In the genomic region with DNA sequence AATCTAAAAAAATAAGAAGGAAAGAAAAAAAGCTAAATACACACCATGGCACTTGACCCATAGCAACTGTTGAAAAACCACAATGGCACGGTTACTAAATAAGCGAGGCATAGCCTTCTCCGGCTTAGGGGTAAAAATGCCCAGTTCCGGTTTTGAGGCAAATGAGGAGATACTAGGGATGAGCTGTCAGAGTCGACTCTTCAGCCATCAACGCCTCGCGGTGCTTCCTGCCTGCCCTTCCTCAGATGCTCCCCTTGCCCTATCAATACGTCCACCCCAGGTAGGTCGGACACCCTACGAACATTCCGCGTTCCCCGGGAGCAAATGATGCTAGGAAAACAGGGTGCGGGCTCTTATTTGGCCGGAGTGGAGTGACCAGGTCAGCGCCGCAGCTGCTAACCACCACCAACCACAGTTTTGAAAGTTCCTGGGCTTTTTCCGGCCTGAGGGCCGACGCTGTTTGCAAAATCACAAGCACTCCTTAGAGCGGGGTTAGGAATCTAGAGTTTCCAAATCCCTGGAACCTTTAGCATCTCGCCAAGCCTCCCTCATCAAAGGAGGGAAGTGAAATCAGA, we compare ENCODE assay signal across 8 cellular contexts. TPM values are rescaled to one million over a fixed set of nuclear protein-coding genes. Genes with fewer than 3 reads are reported as not detected.
A peak's percentile ranks its signal among the peaks of the same experiment; 100 is the strongest.
DNase-seq lines count a peak whose midpoint lies in the region; ATAC-seq, FAIRE-seq and TF ChIP-seq lines count a peak whose summit lies in the region.

No MANE protein-coding gene starts in this region.

- H3K27me3 ChIP-seq in BLaER1 treated with 17β-estradiol and CSF1 and Interleukin-3, amounts not matched to agents 10 nM and 100 nM, result no peaks in the 10 kb centered on the region
- H3K27me3 ChIP-seq in OCI-LY3 (ENCODE audit: low read depth, low read length), result no peaks in the 10 kb centered on the region
- H3K27me3 ChIP-seq in skeletal muscle tissue (ENCODE audit: control insufficient read depth in 3 of 3, insufficient read depth in 3 of 3, low read length in 3 of 3), result no peaks in the 10 kb centered on the region

- TF ChIP-seq CTCF in OCI-LY3 (IDR thresholded peaks at IDR 0.05; ENCODE audit: low read depth, low read length), result no peak
- TF ChIP-seq CTCF in astrocyte of the cerebellum (IDR thresholded peaks at IDR 0.05; ENCODE audit: low read depth, low read length, missing control alignments), result no peak

- FAIRE-seq in GM19239 (lab: Jason Lieb, UNC), result no peak

- peaks cover 53 to 58% (median 57%) of the 10 kb centered on the region in 11 experiments for H4K20me1 ChIP-seq in BLaER1 treated with 17β-estradiol and CSF1 and Interleukin-3, amounts not matched to agents 10 nM and 100 nM
- H4K20me1 ChIP-seq in OCI-LY3 (ENCODE audit: insufficient read depth, low read length), result peaks cover 41% of the 10 kb centered on the region

- peaks cover 38 to 56% (median 45%) of the 10 kb centered on the region in 10 experiments for H3K4me1 ChIP-seq in BLaER1 treated with 17β-estradiol and CSF1 and Interleukin-3, amounts not matched to agents 10 nM and 100 nM
- peaks cover 8% of the 10 kb centered on the region; the same call in 1 of the 2 replicates for H3K4me1 ChIP-seq in OCI-LY3 (ENCODE audit: low read length)
- peaks cover 17 to 23% (median 19%) of the 10 kb centered on the region in 3 donors for H3K4me1 ChIP-seq in skeletal muscle tissue (ENCODE audit: control insufficient read depth in 3 of 3, insufficient read depth in 3 of 3, low read length in 3 of 3)

- H2AFZ ChIP-seq in OCI-LY3 (ENCODE audit: low read depth, low read length), result no peak overlapping the region

- DNase-seq in GM19239 (ENCODE audit: insufficient read length, low spot score) (peak; percentile 28), astrocyte of the cerebellum (ENCODE audit: low read depth) (peak; percentile 8), H4 (ENCODE audit: low spot score) (no peak)

- no peak for ATAC-seq in HG02973 (IDR thresholded peaks at IDR 0.05; ENCODE audit: unreplicated experiment)

- peaks cover 37 to 46% (median 44%) of the 10 kb centered on the region in 11 experiments for H3K36me3 ChIP-seq in BLaER1 treated with 17β-estradiol and CSF1 and Interleukin-3, amounts not matched to agents 10 nM and 100 nM
- H3K36me3 ChIP-seq in OCI-LY3 (replicated peaks; ENCODE audit: low read depth, low read length), result peaks cover 38% of the 10 kb centered on the region
- peaks cover 7 to 32% (median 29%) of the 10 kb centered on the region in 3 donors for H3K36me3 ChIP-seq in skeletal muscle tissue (ENCODE audit: control insufficient read depth in 3 of 3, insufficient read depth in 3 of 3, low read length in 3 of 3)

- peak overlapping the region; percentile 92 to 99 (median 98) for H3K9ac ChIP-seq in BLaER1 treated with 17β-estradiol and CSF1 and Interleukin-3, amounts not matched to agents 10 nM and 100 nM
- H3K9ac ChIP-seq in OCI-LY3 (ENCODE audit: low read length), result peak overlapping the region; percentile 82
- H3K9ac ChIP-seq in skeletal muscle tissue (ENCODE audit: low read depth in 1 of 3, low read length in 3 of 3), result peak overlapping the region; percentile 73 to 93 (median 86)

- H3K79me2 ChIP-seq in OCI-LY3 (ENCODE audit: low read length), result peaks cover 68% of the 10 kb centered on the region

- H3K27ac ChIP-seq in BLaER1 treated with 17β-estradiol and CSF1 and Interleukin-3, amounts not matched to agents 10 nM and 100 nM, result peak overlapping the region; percentile 92 to 99 (median 97)
- H3K27ac ChIP-seq in OCI-LY3 (ENCODE audit: low read length), result peak overlapping the region; percentile 72
- peak overlapping the region; percentile 80 for H3K27ac ChIP-seq in skeletal muscle tissue (ENCODE audit: low read depth, low read length)

- no peaks in the 10 kb centered on the region for H3K9me3 ChIP-seq in BLaER1 treated with 17β-estradiol and CSF1 and Interleukin-3, amounts not matched to agents 10 nM and 100 nM (replicated peaks in 1 of 11)
- H3K9me3 ChIP-seq in OCI-LY3 (ENCODE audit: insufficient read depth, low read length) (no peaks in the 10 kb centered on the region), iPS-18c (ENCODE audit: control insufficient read depth, insufficient read depth, low read length) (no peaks in the 10 kb centered on the region), skeletal muscle tissue (ENCODE audit: control insufficient read depth in 3 of 3, low read length in 3 of 3) (no peaks in the 10 kb centered on the region)

- H3K4me3 ChIP-seq in BLaER1 treated with 17β-estradiol and CSF1 and Interleukin-3, amounts not matched to agents 10 nM and 100 nM, result peak overlapping the region; percentile 85 to 99 (median 96)
- H3K4me3 ChIP-seq in OCI-LY3 (ENCODE audit: low read length) (peak overlapping the region; percentile 89), astrocyte of the cerebellum (ENCODE audit: low read depth, low read length) (peak overlapping the region; percentile 79), iPS-18c (ENCODE audit: insufficient read depth, low read depth, low read length) (peak overlapping the region; percentile 98), skeletal muscle tissue (ENCODE audit: low read length in 3 of 3) (peak overlapping the region; percentile 74 to 96 (median 91))

- in situ Hi-C loops in astrocyte of the cerebellum (cut with HindIII; ENCODE audit: low sequenced_read_pairs), result no loop called here

- H3K4me2 ChIP-seq in BLaER1 treated with 17β-estradiol and CSF1 and Interleukin-3, amounts not matched to agents 10 nM and 100 nM, result peak overlapping the region; percentile 72 to 95 (median 90)
- peak overlapping the region; percentile 68 for H3K4me2 ChIP-seq in OCI-LY3 (ENCODE audit: low read length)

RNA-seq across cellular contexts. Expression of a gene that starts 1.2 kb away (rescaled TPM):
- total RNA-seq in skeletal muscle tissue, result 79.9 TPM
- total RNA-seq in H4 (2014; rRNA removed; shearing (Covaris generic)), result 221 and 252 TPM in 2 replicates

RNA-seq across cellular contexts. Expression of a gene that starts 22.1 kb away (rescaled TPM):
- total RNA-seq in skeletal muscle tissue, result 9.9 TPM
- total RNA-seq in H4 (2014; rRNA removed; shearing (Covaris generic)), result 21.2 and 24.8 TPM in 2 replicates

RNA-seq across cellular contexts. Expression of a gene that starts 22.2 kb away (rescaled TPM):
- total RNA-seq in skeletal muscle tissue, result 18.8 TPM
- total RNA-seq in H4 (2014; rRNA removed; shearing (Covaris generic)), result 72.8 and 83.2 TPM in 2 replicates

RNA-seq across cellular contexts. Expression of a gene that starts 27.6 kb away (rescaled TPM):
- total RNA-seq in skeletal muscle tissue, result 162 TPM
- total RNA-seq in H4 (2014; rRNA removed; shearing (Covaris generic)), result 538 and 559 TPM in 2 replicates

RNA-seq across cellular contexts. Expression of a gene that starts 30.4 kb away (rescaled TPM):
- 231 TPM for total RNA-seq in skeletal muscle tissue
- total RNA-seq in H4 (2014; rRNA removed; shearing (Covaris generic)), result 602 and 637 TPM in 2 replicates
